Comparison of ENCODE assay signal across 1 cellular context in genomic region chr15:39273805-39274411, GRCh38.
TF ChIP-seq lines count a peak whose summit lies in the region.

No MANE protein-coding gene starts in this region.

TF ChIP-seq in HepG2, 621 proteins besides CTCF, POLR2A, EP300 and RAD21 (continued from another document and continues in another):
- TF ChIP-seq BCLAF1 (IDR thresholded peaks at IDR 0.05) (no peak), ZMYM2 (CRISPR knock-in tag; IDR thresholded peaks at IDR 0.05) (peak; percentile 78), ZBTB44 (CRISPR knock-in tag; IDR thresholded peaks at IDR 0.05) (no peak), ZFAT (CRISPR knock-in tag; conservative IDR thresholded peaks at IDR 0.05) (no peak), TBL1XR1 (IDR thresholded peaks at IDR 0.05; ENCODE audit: borderline replicate concordance, low read length, partially characterized antibody) (peak; percentile 88), ARNT (IDR thresholded peaks at IDR 0.05) (no peak), FOXK2 (IDR thresholded peaks at IDR 0.05) (peak; percentile 32; the same call in 1 of the 2 replicates), GATAD2A (CRISPR knock-in tag; IDR thresholded peaks at IDR 0.05) (peak; percentile 95), NFKBIZ (CRISPR knock-in tag; IDR thresholded peaks at IDR 0.05) (no peak), ZBTB40 (IDR thresholded peaks at IDR 0.05) (no peak), ZBTB40 (CRISPR knock-in tag; IDR thresholded peaks at IDR 0.05) (no peak; the same call in 1 of the 2 replicates), ZNF484 (CRISPR knock-in tag; IDR thresholded peaks at IDR 0.05; ENCODE audit: borderline replicate concordance, low read depth) (no peak), ZSCAN5A (CRISPR knock-in tag; IDR thresholded peaks at IDR 0.05; ENCODE audit: borderline replicate concordance) (no peak; the same call in 1 of the 2 replicates), SRF (IDR thresholded peaks at IDR 0.05; ENCODE audit: low read depth, low read length) (no peak; the same call in 1 of the 2 replicates), ZBTB2 (CRISPR knock-in tag; IDR thresholded peaks at IDR 0.05; ENCODE audit: low read depth) (no peak), ZNF530 (CRISPR knock-in tag; IDR thresholded peaks at IDR 0.05; ENCODE audit: low read depth) (no peak), NR2F1 (CRISPR knock-in tag; IDR thresholded peaks at IDR 0.05) (peak in 1 of 2 experiments; percentile 41; a peak in 2 of 4 replicates), ZBTB38 (CRISPR knock-in tag; IDR thresholded peaks at IDR 0.05) (no peak), ZNF33B (CRISPR knock-in tag; IDR thresholded peaks at IDR 0.05) (no peak), ZSCAN30 (CRISPR knock-in tag; IDR thresholded peaks at IDR 0.05) (no peak), THAP11 (CRISPR knock-in tag; IDR thresholded peaks at IDR 0.05) (0 out of 2 replicates have a peak, but pooled peaks have one; percentile 36), FOXJ3 (CRISPR knock-in tag; IDR thresholded peaks at IDR 0.05; ENCODE audit: borderline replicate concordance) (peak; percentile 97), ZNF503 (CRISPR knock-in tag; IDR thresholded peaks at IDR 0.05) (peak; percentile 97), ZNF234 (CRISPR knock-in tag; conservative IDR thresholded peaks at IDR 0.05) (no peak), ZNF614 (CRISPR knock-in tag; IDR thresholded peaks at IDR 0.05; ENCODE audit: borderline replicate concordance) (no peak), POLR2G (IDR thresholded peaks at IDR 0.05; ENCODE audit: low read depth, low read length) (no peak), ZNF180 (CRISPR knock-in tag; IDR thresholded peaks at IDR 0.05; ENCODE audit: borderline replicate concordance, low read depth) (no peak), ETV5 (CRISPR knock-in tag; IDR thresholded peaks at IDR 0.05; ENCODE audit: borderline replicate concordance) (peak; percentile 43; the same call in 1 of the 2 replicates), ZNF841 (CRISPR knock-in tag; IDR thresholded peaks at IDR 0.05; ENCODE audit: borderline replicate concordance) (0 out of 2 replicates have a peak, but pooled peaks have one; percentile 71), ERF (CRISPR knock-in tag; IDR thresholded peaks at IDR 0.05) (peak; percentile 80), U2AF2 (IDR thresholded peaks at IDR 0.05; ENCODE audit: low read depth, low read length) (no peak), SRSF1 (optimal IDR thresholded peaks at IDR 0.05; ENCODE audit: low read depth, low read length) (no peak), HMGXB4 (CRISPR knock-in tag; IDR thresholded peaks at IDR 0.05; ENCODE audit: borderline replicate concordance in 1 of 2, low read depth in 1 of 2) (peak in 1 of 2 experiments; percentile 28; a peak in 1 of 4 replicates), GATAD1 (CRISPR knock-in tag; IDR thresholded peaks at IDR 0.05) (no peak), PPARG (CRISPR knock-in tag; conservative IDR thresholded peaks at IDR 0.05) (peak; percentile 77), CBX1 (IDR thresholded peaks at IDR 0.05; ENCODE audit: low read depth) (no peak), THRA (CRISPR knock-in tag; IDR thresholded peaks at IDR 0.05; ENCODE audit: borderline replicate concordance) (peak; percentile 81), ZNF549 (CRISPR knock-in tag; IDR thresholded peaks at IDR 0.05) (no peak), ARHGAP35 (CRISPR knock-in tag; IDR thresholded peaks at IDR 0.05; ENCODE audit: borderline replicate concordance) (no peak), ZNF570 (CRISPR knock-in tag; IDR thresholded peaks at IDR 0.05; ENCODE audit: borderline replicate concordance) (no peak), TGIF2 (CRISPR knock-in tag; IDR thresholded peaks at IDR 0.05) (0 out of 2 replicates have a peak, but pooled peaks have one; percentile 54)
